Comparison of ENCODE assay signal across 10 cellular contexts in genomic region chr17:16442594-16443389, GRCh38. TPM values are rescaled to one million over a fixed set of nuclear protein-coding genes. Genes with fewer than 3 reads are reported as not detected.
DNase-seq lines count a peak whose midpoint lies in the region; ATAC-seq, FAIRE-seq and TF ChIP-seq lines count a peak whose summit lies in the region.
"Had no signal": no experiment of that assay in that cellular context is flagged by ENCODE, and none has a peak within 500 bp of the region (broad histone marks: within the 10 kb centered on the region; RNA-seq: fewer than 3 reads in every experiment).

No MANE protein-coding gene starts in this region.

- no peak overlapping the region for H3K27ac ChIP-seq in astrocyte (ENCODE audit: low read depth, low read length)

- H3K27ac Mint-ChIP-seq in T-helper 1 cell treated with Interleukin-12 subunit alpha and Interleukin-12 subunit beta and Interleukin-4 antibody, amounts not matched to agents 30 μg/mL and 1 μg/mL, for 36 hours = peak overlapping the region; percentile 28
- H3K27ac Mint-ChIP-seq in astrocyte (ENCODE audit: unreplicated experiment) (peak overlapping the region; percentile 41), progenitor cell of endocrine pancreas (peak overlapping the region; percentile 86)

- no peak for FAIRE-seq in astrocyte (lab: Jason Lieb, UNC)

- TF ChIP-seq CTCF in NB4 (IDR thresholded peaks at IDR 0.05; ENCODE audit: low read depth, low read length) (no peak), astrocyte (IDR thresholded peaks at IDR 0.05; ENCODE audit: insufficient read depth, low read depth, low read length) (no peak), progenitor cell of endocrine pancreas (IDR thresholded peaks at IDR 0.05; ENCODE audit: unreplicated experiment) (no peak)

- peak overlapping the region; percentile 95 for H3K4me2 ChIP-seq in astrocyte (ENCODE audit: low read length)

- no peaks in the 10 kb centered on the region for H3K9me3 ChIP-seq in astrocyte (ENCODE audit: insufficient read depth, low read depth, low read length)

- peak overlapping the region; percentile 95 for H3K9ac ChIP-seq in astrocyte (ENCODE audit: low read length)

- H3K36me3 ChIP-seq in astrocyte (ENCODE audit: insufficient read depth, low read length) = peaks cover 45% of the 10 kb centered on the region

- no peaks in the 10 kb centered on the region for H3K27me3 ChIP-seq in astrocyte (ENCODE audit: insufficient read depth, low read length)

- no peak for ATAC-seq in HG02798 (IDR thresholded peaks at IDR 0.05; ENCODE audit: poor library complexity, unreplicated experiment)

- no peak overlapping the region for H2AFZ ChIP-seq in astrocyte (ENCODE audit: low read depth, low read length)

- H3K4me1 ChIP-seq in astrocyte (ENCODE audit: insufficient read depth, low read length) = peaks cover 31% of the 10 kb centered on the region

- peaks cover 51% of the 10 kb centered on the region for H3K79me2 ChIP-seq in astrocyte (ENCODE audit: insufficient read depth, low read length)

- no peak for DNase-seq in T-helper 1 cell
- DNase-seq in NB4 (ENCODE audit: low read depth) = peak; percentile 55
- no peak for DNase-seq in astrocyte (ENCODE audit: low read depth)
- no peak for DNase-seq in progenitor cell of endocrine pancreas (ENCODE audit: low spot score, unreplicated experiment)
- no peak for DNase-seq in Ammon's horn (ENCODE audit: low spot score)
- no peak for DNase-seq in 8988T
- DNase-seq: T-helper 9 cell had no signal

- H3K27me3 Mint-ChIP-seq in T-helper 1 cell treated with Interleukin-12 subunit alpha and Interleukin-12 subunit beta and Interleukin-4 antibody, amounts not matched to agents 30 μg/mL and 1 μg/mL, for 36 hours (ENCODE audit: low read depth) = no peaks in the 10 kb centered on the region
- H3K27me3 Mint-ChIP-seq in astrocyte (ENCODE audit: low read depth, unreplicated experiment) (no peaks in the 10 kb centered on the region), progenitor cell of endocrine pancreas (no peaks in the 10 kb centered on the region)
- H3K27me3 Mint-ChIP-seq: IgD-negative memory B cell had no signal

- H3K4me3 ChIP-seq in NB4 (ENCODE audit: low read depth, low read length) (peak overlapping the region; percentile 69), astrocyte (ENCODE audit: insufficient read depth, low read depth, low read length) (peak overlapping the region; percentile 2)

- peaks cover 81% of the 10 kb centered on the region for H4K20me1 ChIP-seq in astrocyte (ENCODE audit: insufficient read depth, low read length)

- no peak for TF ChIP-seq POLR2A in NB4 (IDR thresholded peaks at IDR 0.05; ENCODE audit: extremely low read depth, insufficient read length)

- peaks cover 44% of the 10 kb centered on the region for H3K36me3 Mint-ChIP-seq in T-helper 1 cell treated with Interleukin-12 subunit alpha and Interleukin-12 subunit beta and Interleukin-4 antibody, amounts not matched to agents 30 μg/mL and 1 μg/mL, for 36 hours (ENCODE audit: low read depth)
- peaks cover 39% of the 10 kb centered on the region for H3K36me3 Mint-ChIP-seq in astrocyte (ENCODE audit: low read depth, unreplicated experiment)
- H3K36me3 Mint-ChIP-seq in progenitor cell of endocrine pancreas (ENCODE audit: insufficient read depth) = peaks cover 19% of the 10 kb centered on the region

- no peaks in the 10 kb centered on the region for H3K9me3 Mint-ChIP-seq in T-helper 1 cell treated with Interleukin-12 subunit alpha and Interleukin-12 subunit beta and Interleukin-4 antibody, amounts not matched to agents 30 μg/mL and 1 μg/mL, for 36 hours
- H3K9me3 Mint-ChIP-seq in astrocyte (ENCODE audit: unreplicated experiment) (peaks cover 2% of the 10 kb centered on the region), progenitor cell of endocrine pancreas (ENCODE audit: low read depth) (no peaks in the 10 kb centered on the region)
- H3K9me3 Mint-ChIP-seq: IgD-negative memory B cell had no signal

- H3K4me1 Mint-ChIP-seq in T-helper 1 cell treated with Interleukin-12 subunit alpha and Interleukin-12 subunit beta and Interleukin-4 antibody, amounts not matched to agents 30 μg/mL and 1 μg/mL, for 36 hours (ENCODE audit: low read depth) = peaks cover 40% of the 10 kb centered on the region
- H3K4me1 Mint-ChIP-seq in astrocyte (ENCODE audit: low read depth, unreplicated experiment) = peaks cover 16% of the 10 kb centered on the region
- H3K4me1 Mint-ChIP-seq in progenitor cell of endocrine pancreas (ENCODE audit: low read depth) = peaks cover 39% of the 10 kb centered on the region

- peak overlapping the region; percentile 58 for H3K4me3 Mint-ChIP-seq in T-helper 1 cell treated with Interleukin-12 subunit alpha and Interleukin-12 subunit beta and Interleukin-4 antibody, amounts not matched to agents 30 μg/mL and 1 μg/mL, for 36 hours
- H3K4me3 Mint-ChIP-seq in astrocyte (ENCODE audit: unreplicated experiment) (peak overlapping the region; percentile 99), progenitor cell of endocrine pancreas (ENCODE audit: low read depth) (peak overlapping the region; percentile 35)

RNA-seq across cellular contexts. Expression of gene TRPV2, which starts 27.4 kb away (rescaled TPM):
- total RNA-seq in astrocyte (0.50 and 0.86 TPM in 2 replicates), progenitor cell of endocrine pancreas (1.3 and 2.1 TPM in 2 replicates)

RNA-seq across cellular contexts. Expression of gene LRRC75A, which starts 49.2 kb away (rescaled TPM):
- total RNA-seq in astrocyte (0.36 TPM in 2 replicates), progenitor cell of endocrine pancreas (8.5 and 9.7 TPM in 2 replicates)

Comparison
In these comparisons a context has a peak if more than half of its experiments do, and no peak if none do; other contexts are left out.
1. H3K27ac Mint-ChIP-seq: peak in every context shown above with its lines; median percentile 86 in progenitor cell of endocrine pancreas; 41 in astrocyte; 28 in T-helper 1 cell treated with Interleukin-12 subunit alpha and Interleukin-12 subunit beta and Interleukin-4 antibody, amounts not matched to agents 30 μg/mL and 1 μg/mL, for 36 hours.
2. H3K4me3 Mint-ChIP-seq: peak in every context shown above with its lines; median percentile 99 in astrocyte; 58 in T-helper 1 cell treated with Interleukin-12 subunit alpha and Interleukin-12 subunit beta and Interleukin-4 antibody, amounts not matched to agents 30 μg/mL and 1 μg/mL, for 36 hours; 35 in progenitor cell of endocrine pancreas.